In genomic region chr10:8179081-8179480, GRCh38 we compare ENCODE assay signal across 3 cellular contexts.
"Had no signal": no experiment of that assay in that cellular context is flagged by ENCODE, and none has a peak within 500 bp of the region (broad histone marks: within the 10 kb centered on the region; RNA-seq: fewer than 3 reads in every experiment).

No MANE protein-coding gene starts in this region.

- DNase-seq: GDM1, GF-D8 had no signal

- ATAC-seq: GM12878 had no signal

- H3K4me3 ChIP-seq: GM12878 had no signal
